Comparison of ENCODE assay signal across 8 cellular contexts in the genomic region with DNA sequence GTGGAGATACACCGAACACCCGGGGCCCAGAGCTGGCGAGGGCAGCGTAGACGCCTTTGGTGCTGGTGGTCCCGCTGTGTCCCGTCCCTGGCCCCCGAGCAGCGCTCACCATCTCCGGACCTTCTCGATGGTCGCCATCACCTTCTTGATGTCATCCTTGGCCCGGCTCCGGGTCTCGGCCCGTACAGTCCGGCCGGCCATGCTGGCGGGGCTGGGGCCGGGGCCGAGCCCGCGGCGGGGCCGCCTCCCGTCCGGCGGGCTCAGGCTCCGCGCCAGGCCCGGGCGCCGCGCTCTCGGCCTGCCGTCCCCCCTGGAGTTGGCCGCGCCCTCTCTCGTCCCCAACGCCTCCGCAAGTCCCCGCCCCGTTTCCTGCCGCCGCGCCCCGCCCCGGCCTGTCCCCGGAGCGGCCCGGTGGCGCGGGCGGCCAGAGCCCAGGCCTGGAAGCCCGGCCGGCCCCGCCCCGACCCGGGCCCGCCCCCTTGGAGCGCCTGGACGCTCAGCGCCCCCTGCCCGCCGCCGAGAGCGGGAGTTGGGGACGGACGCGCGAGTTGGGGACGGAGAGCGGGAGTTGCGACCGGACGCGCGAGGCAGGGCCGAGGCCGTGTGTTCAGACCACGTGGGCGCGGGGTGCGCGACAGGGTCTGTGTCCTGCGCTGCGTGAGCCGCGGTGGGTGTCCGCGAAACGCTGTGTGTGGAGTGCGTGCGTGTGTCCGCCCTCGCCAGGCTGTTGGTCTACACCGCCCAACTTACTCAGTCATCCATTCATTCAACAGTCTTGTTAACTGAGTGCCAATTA. TPM values are rescaled to one million over a fixed set of nuclear protein-coding genes. Genes with fewer than 3 reads are reported as not detected.
DNase-seq lines count a peak whose midpoint lies in the region; ATAC-seq, FAIRE-seq and TF ChIP-seq lines count a peak whose summit lies in the region.

A gene (minus strand): TSS at position 334 of the 796 bp plus-strand sequence. CDS start 133 bp downstream, at position 201.

- H3K9me3 Mint-ChIP-seq in activated naive CD8-positive, alpha-beta T cell (ENCODE audit: low read depth) = no peaks in the 10 kb centered on the region

- no peaks in the 10 kb centered on the region for H3K27me3 Mint-ChIP-seq in activated naive CD8-positive, alpha-beta T cell

- intact Hi-C loops in head of caudate nucleus (cut with DNase I) = loop anchor here (2.0 kb wide), 1 partner anchor 29 kb away; a partner anchor contains a TSS
- intact Hi-C loops in pancreas (cut with DNase I) = no loop called here
- intact Hi-C loops in thyroid gland (cut with DNase I) = no loop called here

- peaks cover 6% of the 10 kb centered on the region for H4K20me1 ChIP-seq in Loucy (ENCODE audit: insufficient read depth, low read length, poor library complexity, severe bottlenecking)

- peak; percentile 85 to 90 (median 86) for ATAC-seq in pancreas

- DNase-seq in GM03348 (ENCODE audit: low spot score) (peak; percentile 96), H54 (ENCODE audit: insufficient read length, low spot score) (peak; percentile 57), SKM-1 treated with dmso at 0.1 percent for 144 hours (lab: John Stamatoyannopoulos, UW; ENCODE audit: unreplicated experiment) (peak; percentile 80), head of caudate nucleus (peak; percentile 36 to 94 (median 88)), pancreas (peak; percentile 91 to 97 (median 95)), thyroid gland (peak; percentile 95)

- peak within 1 kb of the TSS; percentile 70 to 91 (median 82) for H3K27ac ChIP-seq in pancreas
- H3K27ac ChIP-seq in thyroid gland = peak within 1 kb of the TSS; percentile 88 to 90 (median 90)

- H3K4me1 Mint-ChIP-seq in activated naive CD8-positive, alpha-beta T cell (ENCODE audit: low read depth) = peaks cover 44% of the 10 kb centered on the region

- peak within 1 kb of the TSS; percentile 99 for H3K4me3 ChIP-seq in Loucy (ENCODE audit: low read length, poor library complexity, severe bottlenecking)
- H3K4me3 ChIP-seq in pancreas = peak within 1 kb of the TSS; percentile 52 to 83 (median 72)
- H3K4me3 ChIP-seq in thyroid gland (replicated peaks in 1 of 3) = peak within 1 kb of the TSS; percentile 51 to 70 (median 62)

- H3K9ac ChIP-seq in Loucy (ENCODE audit: low read depth, low read length, poor library complexity, severe bottlenecking) = peak within 1 kb of the TSS; percentile 97

- no peaks in the 10 kb centered on the region for H3K9me2 ChIP-seq in Loucy (replicated peaks; ENCODE audit: low read depth, low read length)

- H2AFZ ChIP-seq in Loucy (ENCODE audit: low read length) = peak within 1 kb of the TSS; percentile 95

- H3K79me2 ChIP-seq in Loucy (ENCODE audit: insufficient read depth, low read length) = peaks cover 13% of the 10 kb centered on the region

- peak within 1 kb of the TSS; percentile 100 for H3K4me2 ChIP-seq in Loucy (ENCODE audit: low read depth, low read length, poor library complexity, severe bottlenecking)

- H3K36me3 ChIP-seq in Loucy (ENCODE audit: insufficient read depth, low read length) (no peaks in the 10 kb centered on the region; the same call in 1 of the 2 replicates), pancreas (no peaks in the 10 kb centered on the region), thyroid gland (no peaks in the 10 kb centered on the region)

- H3K4me1 ChIP-seq in Loucy (ENCODE audit: insufficient read depth, low read length, poor library complexity, severe bottlenecking) (peaks cover 27% of the 10 kb centered on the region), pancreas (peaks cover 0 to 8% (median 0%) of the 10 kb centered on the region in 3 donors), thyroid gland (peaks cover 17 to 47% of the 10 kb centered on the region in 2 donors)

- peak; percentile 84 for TF ChIP-seq POLR2A in H54 (IDR thresholded peaks at IDR 0.05; ENCODE audit: low read depth, low read length)
- TF ChIP-seq POLR2A in thyroid gland (IDR thresholded peaks at IDR 0.05) = peak; percentile 58 to 72

- peaks cover 2% of the 10 kb centered on the region for H3K36me3 Mint-ChIP-seq in activated naive CD8-positive, alpha-beta T cell

- TF ChIP-seq CTCF in Loucy (conservative IDR thresholded peaks at IDR 0.05; ENCODE audit: low read length) (peak; percentile 42), pancreas (IDR thresholded peaks at IDR 0.05) (no peak), thyroid gland (IDR thresholded peaks at IDR 0.05) (peak in 3 of 6 experiments; percentile 35 to 69 (median 63))

- peak within 1 kb of the TSS; percentile 88 for H3K4me3 Mint-ChIP-seq in activated naive CD8-positive, alpha-beta T cell

- peaks cover 15% of the 10 kb centered on the region; the same call in 1 of the 2 replicates for H3F3A ChIP-seq in Loucy (ENCODE audit: low read depth)

- FAIRE-seq in H54 (lab: Jason Lieb, UNC) (no peak), pancreas (lab: Jason Lieb, UNC) (no peak)

- 0 to 1% methylated on average over 81 to 97 of the region's 97 CpGs for WGBS in pancreas, 2 donors
- 0 to 5% methylated on average over 2 to 8 of the region's 97 CpGs for WGBS in thyroid gland, 2 donors

- H3K27ac Mint-ChIP-seq in activated naive CD8-positive, alpha-beta T cell = peak within 1 kb of the TSS; percentile 89

- H3K9me3 ChIP-seq in Loucy (ENCODE audit: insufficient read depth, low read depth, low read length) = no peaks in the 10 kb centered on the region
- no peaks in the 10 kb centered on the region for H3K9me3 ChIP-seq in pancreas
- H3K9me3 ChIP-seq in thyroid gland = no peaks in the 10 kb centered on the region

- H3K27me3 ChIP-seq in Loucy (ENCODE audit: insufficient read depth, low read length, poor library complexity, severe bottlenecking) = no peaks in the 10 kb centered on the region
- H3K27me3 ChIP-seq in pancreas = no peaks in the 10 kb centered on the region
- no peaks in the 10 kb centered on the region for H3K27me3 ChIP-seq in thyroid gland

RNA-seq across cellular contexts. Expression of the gene that starts here (rescaled TPM):
- total RNA-seq in pancreas = 10 to 100 TPM in 4 of 6 donors, 1 to 10 TPM in 2; 9.2 to 14.1 (median 10.7) TPM
- 10 to 100 TPM; 22.3 to 29.3 TPM for polyA plus RNA-seq in pancreas
- total RNA-seq in thyroid gland = 10 to 100 TPM; 43.6 to 67.6 (median 47.9) TPM

Comparison
In these comparisons a context has a peak if more than half of its experiments do, and no peak if none do; other contexts are left out.
1. Peak in every context shown above with its lines: DNase-seq, ATAC-seq, H3K4me3 ChIP-seq and H3K27ac ChIP-seq.